8 cellular contexts compared by ENCODE assay signal in the genomic region with DNA sequence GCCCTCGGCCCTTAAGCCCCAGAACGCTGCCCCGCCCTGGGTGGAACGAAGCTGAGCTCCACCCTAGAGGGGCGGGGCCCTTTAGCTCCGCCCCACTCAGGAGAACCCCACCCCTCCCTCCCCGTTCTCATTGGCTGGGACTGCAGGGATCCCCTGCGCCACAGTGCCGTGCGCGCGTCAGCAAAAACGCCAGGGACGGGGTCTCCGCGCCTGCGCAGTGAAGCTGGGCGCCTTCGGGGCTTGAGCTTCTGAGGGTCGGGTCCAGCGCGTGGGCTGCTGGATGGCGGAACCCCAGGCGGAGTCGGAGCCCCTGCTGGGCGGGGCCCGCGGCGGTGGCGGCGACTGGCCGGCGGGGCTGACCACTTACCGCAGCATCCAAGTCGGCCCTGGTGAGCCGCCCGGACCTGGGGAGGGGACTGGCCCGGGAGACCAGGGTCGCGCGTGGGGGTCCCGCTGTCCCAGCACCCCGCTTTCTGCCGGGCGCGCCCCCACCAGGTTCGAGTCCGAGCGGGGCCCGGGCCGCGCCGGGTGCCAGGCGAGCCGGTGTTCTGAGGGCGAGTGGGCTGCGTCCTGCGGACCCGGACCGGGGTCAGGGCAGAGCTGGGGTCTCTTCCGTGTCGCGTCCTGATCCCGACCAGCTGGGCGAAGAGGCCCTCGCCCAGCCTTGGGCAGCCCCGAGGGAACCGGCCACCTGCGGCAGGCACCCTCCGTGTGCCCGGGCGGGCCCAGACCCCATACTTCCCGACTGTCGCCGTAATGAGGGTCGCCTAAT. TPM values are rescaled to one million over a fixed set of nuclear protein-coding genes. Genes with fewer than 3 reads are reported as not detected.
DNase-seq lines count a peak whose midpoint lies in the region; TF ChIP-seq lines count a peak whose summit lies in the region.

Gene TPCN2, plus strand, starts transcription at position 215 of the 772 bp plus-strand sequence. Its CDS starts 66 bp downstream, at position 281.

- peaks cover 16% of the 10 kb centered on the region for H3K4me1 Mint-ChIP-seq in activated naive CD4-positive, alpha-beta T cell treated with anti-CD3 and anti-CD28 coated beads for 36 hours (ENCODE audit: low read depth)

- DNase-seq in GM04503 (ENCODE audit: low read depth): peak; percentile 67
- DNase-seq in HFF-Myc (ENCODE audit: extremely low read depth, low read depth): peak; percentile 89
- DNase-seq in NB4 (ENCODE audit: low read depth): peak; percentile 98
- DNase-seq in SK-N-DZ (ENCODE audit: low spot score): peak; percentile 98
- peak; percentile 90 for DNase-seq in activated naive CD4-positive, alpha-beta T cell treated with anti-CD3 and anti-CD28 coated beads for 36 hours
- DNase-seq in germinal center (ENCODE audit: low spot score): peak; percentile 99
- peak; percentile 70 for DNase-seq in non-pigmented ciliary epithelial cell (ENCODE audit: low read depth)
- DNase-seq in substantia nigra (lab: John Stamatoyannopoulos, UW): peak; percentile 52 to 97 (median 89)

- H3K36me3 Mint-ChIP-seq in activated naive CD4-positive, alpha-beta T cell treated with anti-CD3 and anti-CD28 coated beads for 36 hours (ENCODE audit: low read depth): no peaks in the 10 kb centered on the region

- peak within 1 kb of the TSS; percentile 82 for H3K27ac ChIP-seq in substantia nigra (ENCODE audit: low read depth, low read length, poor library complexity, severe bottlenecking)

- H3K27ac Mint-ChIP-seq in activated naive CD4-positive, alpha-beta T cell treated with anti-CD3 and anti-CD28 coated beads for 36 hours: peak within 1 kb of the TSS; percentile 66

- H3K4me3 ChIP-seq in HFF-Myc (replicated peaks; ENCODE audit: low read depth, low read length) (peak within 1 kb of the TSS; percentile 81), NB4 (ENCODE audit: low read depth, low read length) (peak within 1 kb of the TSS; percentile 88)

- H3K9me3 Mint-ChIP-seq in activated naive CD4-positive, alpha-beta T cell treated with anti-CD3 and anti-CD28 coated beads for 36 hours: no peaks in the 10 kb centered on the region

- CTCF ChIA-PET in activated naive CD4-positive, alpha-beta T cell treated with anti-CD3 and anti-CD28 coated beads for 36 hours (lab: Charles Lee): no interaction called here

- no peaks in the 10 kb centered on the region for H3K27me3 Mint-ChIP-seq in activated naive CD4-positive, alpha-beta T cell treated with anti-CD3 and anti-CD28 coated beads for 36 hours (ENCODE audit: low read depth)

- peak within 1 kb of the TSS; percentile 72 for H3K4me3 Mint-ChIP-seq in activated naive CD4-positive, alpha-beta T cell treated with anti-CD3 and anti-CD28 coated beads for 36 hours

- TF ChIP-seq POLR2A in NB4 (IDR thresholded peaks at IDR 0.05; ENCODE audit: extremely low read depth, insufficient read length): peak; percentile 80

- intact Hi-C loops in activated naive CD4-positive, alpha-beta T cell treated with anti-CD3 and anti-CD28 coated beads for 36 hours (cut with micrococcal nuclease): loop anchor here (1.0 to 5.0 kb wide), 5 partner anchors 146 to 1153 kb away; partner anchors contain the start of genes FADD, IGHMBP2, MRPL21 and PPP6R3

- no peak for TF ChIP-seq CTCF in HFF-Myc (IDR thresholded peaks at IDR 0.05; ENCODE audit: low read depth, low read length, missing control alignments)
- no peak for TF ChIP-seq CTCF in NB4 (IDR thresholded peaks at IDR 0.05; ENCODE audit: low read depth, low read length)

RNA-seq across cellular contexts. Expression of gene TPCN2, which starts in this region (rescaled TPM):
- polyA plus RNA-seq in SK-N-DZ (2014; cell fraction: cytosol; rRNA removed): 7.5 and 9.4 TPM in 2 replicates
- polyA plus RNA-seq in SK-N-DZ (2014; cell fraction: nucleus; rRNA removed): 40.5 and 50.6 TPM in 2 replicates
- 1 to 10 TPM; 7.0 to 8.0 TPM for total RNA-seq in activated naive CD4-positive, alpha-beta T cell treated with anti-CD3 and anti-CD28 coated beads for 36 hours

Comparison
In these comparisons a context has a peak if more than half of its experiments do, and no peak if none do; other contexts are left out.
1. Peak in every context shown above with its lines: DNase-seq, H3K4me3 ChIP-seq and H3K27ac ChIP-seq.